Comparison of ENCODE assay signal across 1 cellular context in genomic region chr22:28802595-28803087, GRCh38.
TF ChIP-seq lines count a peak whose summit lies in the region.

No MANE protein-coding gene starts in this region.

TF ChIP-seq in SK-N-SH treated with all-trans-retinoic acid at 6 μM for 48 hours, 23 proteins besides CTCF, POLR2A, EP300 and RAD21 (continued from another document):
- no peak for TF ChIP-seq CREB5 (CRISPR knock-in tag; IDR thresholded peaks at IDR 0.05; ENCODE audit: low read depth)
- TF ChIP-seq PPARA (CRISPR knock-in tag; IDR thresholded peaks at IDR 0.05; ENCODE audit: borderline replicate concordance), result no peak
- no peak for TF ChIP-seq ESRRG (CRISPR knock-in tag; IDR thresholded peaks at IDR 0.05)
- no peak for TF ChIP-seq ISL1 (CRISPR knock-in tag; IDR thresholded peaks at IDR 0.05)
- TF ChIP-seq ZFP3 (CRISPR knock-in tag; IDR thresholded peaks at IDR 0.05), result no peak
- TF ChIP-seq BACH2 (CRISPR knock-in tag; IDR thresholded peaks at IDR 0.05; ENCODE audit: borderline replicate concordance), result no peak
- TF ChIP-seq ARNTL (CRISPR knock-in tag; IDR thresholded peaks at IDR 0.05; ENCODE audit: borderline replicate concordance, low read depth), result no peak
- no peak for TF ChIP-seq TCF4 (CRISPR knock-in tag; IDR thresholded peaks at IDR 0.05; ENCODE audit: borderline replicate concordance)
